ENCODE assay signal across 8 cellular contexts in the genomic region with DNA sequence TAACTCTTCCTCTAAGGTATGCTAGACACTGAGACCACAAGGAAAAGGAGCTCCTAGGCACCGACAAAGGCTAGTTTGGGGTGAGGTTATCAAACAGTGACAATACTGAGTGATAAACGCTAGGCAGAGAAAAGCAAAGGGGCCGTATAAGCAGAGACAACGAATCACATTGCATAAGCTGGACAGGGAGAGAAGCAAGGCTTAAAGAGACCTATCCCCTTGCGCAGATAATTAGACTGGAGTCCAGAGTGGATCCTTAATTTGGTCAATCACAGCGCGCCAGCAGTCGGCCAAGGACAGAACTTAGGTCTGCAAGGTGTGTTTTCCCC. TPM values are rescaled to one million over a fixed set of nuclear protein-coding genes. Genes with fewer than 3 reads are reported as not detected.
DNase-seq lines count a peak whose midpoint lies in the region; ATAC-seq and TF ChIP-seq lines count a peak whose summit lies in the region.

No MANE protein-coding gene starts in this region.

- no peaks in the 10 kb centered on the region for H3K9me3 Mint-ChIP-seq in activated T-cell treated with anti-CD3 and anti-CD28 coated beads, Interleukin-2, amount 50 U/mL, for 4 hours
- H3K9me3 Mint-ChIP-seq in glutamatergic neuron (ENCODE audit: unreplicated experiment), result peaks cover 5% of the 10 kb centered on the region

- TF ChIP-seq CTCF in VCaP (conservative IDR thresholded peaks at IDR 0.05) (no peak), glutamatergic neuron (IDR thresholded peaks at IDR 0.05; ENCODE audit: partially characterized antibody, unreplicated experiment) (no peak)

- DNase-seq in activated T-cell treated with anti-CD3 and anti-CD28 coated beads, Interleukin-2, amount 50 U/mL, for 4 hours, result no peak
- no peak for DNase-seq in activated T-cell treated with anti-CD3 and anti-CD28 coated beads, Interleukin-2, amount 50 U/mL, for 1 hour
- no peak for DNase-seq in glutamatergic neuron
- peak; percentile 13 for DNase-seq in renal cortical epithelial cell (ENCODE audit: low read depth)
- DNase-seq in RPMI8226, result no peak
- DNase-seq in NCI-H446 (lab: John Stamatoyannopoulos, UW), result no peak
- no peak for DNase-seq in NCI-H226

- peak overlapping the region; percentile 98 for H3K27ac Mint-ChIP-seq in glutamatergic neuron (ENCODE audit: unreplicated experiment)

- H3K4me1 Mint-ChIP-seq in activated T-cell treated with anti-CD3 and anti-CD28 coated beads, Interleukin-2, amount 50 U/mL, for 4 hours (ENCODE audit: low read depth), result peaks cover 46% of the 10 kb centered on the region
- peaks cover 6% of the 10 kb centered on the region for H3K4me1 Mint-ChIP-seq in glutamatergic neuron (ENCODE audit: low read depth, unreplicated experiment)

- ATAC-seq in activated T-cell treated with anti-CD3 and anti-CD28 coated beads, Interleukin-2, amount 50 U/mL, for 4 hours, result peak; percentile 6 to 7

- peak overlapping the region; percentile 99 for H3K4me3 Mint-ChIP-seq in activated T-cell treated with anti-CD3 and anti-CD28 coated beads, Interleukin-2, amount 50 U/mL, for 4 hours
- peak overlapping the region; percentile 99 for H3K4me3 Mint-ChIP-seq in glutamatergic neuron (ENCODE audit: unreplicated experiment)

- no peaks in the 10 kb centered on the region for H3K27me3 Mint-ChIP-seq in activated T-cell treated with anti-CD3 and anti-CD28 coated beads, Interleukin-2, amount 50 U/mL, for 4 hours (ENCODE audit: low read depth)
- H3K27me3 Mint-ChIP-seq in glutamatergic neuron (ENCODE audit: unreplicated experiment), result peaks cover 9% of the 10 kb centered on the region

- peak overlapping the region; percentile 78 for H3K27ac ChIP-seq in VCaP

- peaks cover 26% of the 10 kb centered on the region for H3K36me3 Mint-ChIP-seq in activated T-cell treated with anti-CD3 and anti-CD28 coated beads, Interleukin-2, amount 50 U/mL, for 4 hours (ENCODE audit: insufficient read depth)
- H3K36me3 Mint-ChIP-seq in glutamatergic neuron (ENCODE audit: unreplicated experiment), result no peaks in the 10 kb centered on the region

RNA-seq across cellular contexts. Expression of a gene that starts 0.5 kb away (rescaled TPM):
- 10 to 100 TPM; 31.0 to 33.9 (median 32.3) TPM for total RNA-seq in activated T-cell treated with anti-CD3 and anti-CD28 coated beads, Interleukin-2, amount 50 U/mL, for 4 hours
- total RNA-seq in glutamatergic neuron (ENCODE audit: unreplicated experiment) (19.6 TPM), renal cortical epithelial cell (36.1 and 45.7 TPM in 2 replicates)

RNA-seq across cellular contexts. Expression of a gene that starts 50.9 kb away (rescaled TPM):
- 100 to 1,000 TPM; 304 to 321 (median 315) TPM for total RNA-seq in activated T-cell treated with anti-CD3 and anti-CD28 coated beads, Interleukin-2, amount 50 U/mL, for 4 hours
- total RNA-seq in glutamatergic neuron (ENCODE audit: unreplicated experiment) (249 TPM), renal cortical epithelial cell (130 and 185 TPM in 2 replicates)
